In genomic region chr1:189311915-189312314, GRCh38 we compare ENCODE assay signal across 27 cellular contexts.
"Had no signal": no experiment of that assay in that cellular context is flagged by ENCODE, and none has a peak within 500 bp of the region (broad histone marks: within the 10 kb centered on the region; RNA-seq: fewer than 3 reads in every experiment).

No MANE protein-coding gene starts in this region.

- H3K27ac ChIP-seq: brain microvascular endothelial cell, epithelial cell of prostate, esophagus squamous epithelium, heart left ventricle, VCaP had no signal

- H3K27ac Mint-ChIP-seq: activated B cell treated with CpG ODN at 0.5 μM for 24 hours; activated CD8-positive, alpha-beta memory T cell treated with anti-CD3 and anti-CD28 coated beads, Interleukin-2, amount 10 ng/mL, durations not matched to agents 7 days and 5 days; activated CD8-positive, alpha-beta T cell treated with anti-CD3 and anti-CD28 coated beads, Interleukin-2, amount 10 ng/mL, durations not matched to agents 7 days and 5 days; activated naive CD4-positive, alpha-beta T cell treated with anti-CD3 and anti-CD28 coated beads, Interleukin-2, amount 10 ng/mL, durations not matched to agents 7 days and 5 days; activated naive CD4-positive, alpha-beta T cell treated with anti-CD3 and anti-CD28 coated beads, Interleukin-2, amount 50 U/mL, for 72 hours; activated naive CD8-positive, alpha-beta T cell treated with anti-CD3 and anti-CD28 coated beads, Interleukin-2, amount 10 ng/mL, durations not matched to agents 7 days and 5 days; activated T-cell treated with anti-CD3 and anti-CD28 coated beads, Interleukin-2, amount 50 U/mL, for 72 hours had no signal

- H3K27me3 Mint-ChIP-seq: activated B cell treated with CpG ODN at 0.5 μM for 24 hours; activated CD8-positive, alpha-beta memory T cell treated with anti-CD3 and anti-CD28 coated beads, Interleukin-2, amount 10 ng/mL, durations not matched to agents 7 days and 5 days; activated naive CD4-positive, alpha-beta T cell treated with anti-CD3 and anti-CD28 coated beads, Interleukin-2, amount 10 ng/mL, durations not matched to agents 7 days and 5 days; activated naive CD8-positive, alpha-beta T cell treated with anti-CD3 and anti-CD28 coated beads, Interleukin-2, amount 10 ng/mL, durations not matched to agents 7 days and 5 days; central memory CD8-positive, alpha-beta T cell had no signal

- H3K4me1 ChIP-seq: esophagus squamous epithelium, heart left ventricle had no signal

- H3K36me3 ChIP-seq: brain microvascular endothelial cell, esophagus squamous epithelium, heart left ventricle had no signal

- ATAC-seq: activated CD4-positive, CD25-positive, alpha-beta regulatory T cell treated with anti-CD3 and anti-CD28 coated beads, Interleukin-2, amount 50 U/mL, for 24 hours; activated CD8-positive, alpha-beta memory T cell treated with anti-CD3 and anti-CD28 coated beads, Interleukin-2, amount 10 ng/mL, durations not matched to agents 7 days and 5 days; activated CD8-positive, alpha-beta T cell treated with anti-CD3 and anti-CD28 coated beads, Interleukin-2, amount 10 ng/mL, durations not matched to agents 7 days and 5 days; activated naive CD4-positive, alpha-beta T cell treated with anti-CD3 and anti-CD28 coated beads, Interleukin-2, amount 50 U/mL, for 72 hours; activated T-cell treated with anti-CD3 and anti-CD28 coated beads, Interleukin-2, amount 50 U/mL, for 72 hours; heart left ventricle had no signal

- H3K36me3 Mint-ChIP-seq: activated CD8-positive, alpha-beta memory T cell treated with anti-CD3 and anti-CD28 coated beads, Interleukin-2, amount 10 ng/mL, durations not matched to agents 7 days and 5 days; activated naive CD4-positive, alpha-beta T cell treated with anti-CD3 and anti-CD28 coated beads, Interleukin-2, amount 10 ng/mL, durations not matched to agents 7 days and 5 days; activated naive CD4-positive, alpha-beta T cell treated with anti-CD3 and anti-CD28 coated beads, Interleukin-2, amount 50 U/mL, for 72 hours; activated naive CD8-positive, alpha-beta T cell treated with anti-CD3 and anti-CD28 coated beads, Interleukin-2, amount 10 ng/mL, durations not matched to agents 7 days and 5 days had no signal

- DNase-seq: activated B cell treated with CpG ODN at 0.5 μM for 24 hours; activated CD4-positive, alpha-beta T cell treated with anti-CD3 and anti-CD28 coated beads for 48 hours; activated CD4-positive, alpha-beta T cell treated with anti-CD3 and anti-CD28 coated beads, Interleukin-2, amount 50 U/mL, for 1 hour; activated CD4-positive, alpha-beta T cell treated with anti-CD3 and anti-CD28 coated beads, Interleukin-2, amount 50 U/mL, for 48 hours; activated CD8-positive, alpha-beta memory T cell treated with anti-CD3 and anti-CD28 coated beads, Interleukin-2, amount 10 ng/mL, durations not matched to agents 7 days and 5 days; activated CD8-positive, alpha-beta memory T cell treated with anti-CD3 and anti-CD28 coated beads, Interleukin-2, amount 50 U/mL, for 4 hours; activated CD8-positive, alpha-beta T cell treated with anti-CD3 and anti-CD28 coated beads, Interleukin-2, amount 10 ng/mL, durations not matched to agents 7 days and 5 days; activated gamma-delta T cell; activated naive CD4-positive, alpha-beta T cell; activated naive CD4-positive, alpha-beta T cell treated with anti-CD3 and anti-CD28 coated beads, Interleukin-2, amount 10 ng/mL, durations not matched to agents 7 days and 5 days; activated naive CD8-positive, alpha-beta T cell treated with anti-CD3 and anti-CD28 coated beads, Interleukin-2, amount 10 ng/mL, durations not matched to agents 7 days and 5 days; activated T-cell treated with anti-CD3 and anti-CD28 coated beads, Interleukin-2, amount 50 U/mL, for 1 hour; activated T-cell treated with anti-CD3 and anti-CD28 coated beads, Interleukin-2, amount 50 U/mL, for 72 hours; anterior cingulate cortex; brain microvascular endothelial cell; cortex of kidney; dermis blood vessel endothelial cell; effector memory CD4-positive, alpha-beta T cell; esophagus squamous epithelium; foreskin melanocyte; heart left ventricle; T-helper 2 cell had no signal

- H3K9me3 ChIP-seq: esophagus squamous epithelium had no signal

- H3K9me3 Mint-ChIP-seq: activated naive CD4-positive, alpha-beta T cell treated with anti-CD3 and anti-CD28 coated beads, Interleukin-2, amount 10 ng/mL, durations not matched to agents 7 days and 5 days had no signal

- H3K4me3 ChIP-seq: esophagus squamous epithelium, heart left ventricle had no signal

- H3K4me1 Mint-ChIP-seq: activated B cell treated with CpG ODN at 0.5 μM for 24 hours; activated CD8-positive, alpha-beta memory T cell treated with anti-CD3 and anti-CD28 coated beads, Interleukin-2, amount 10 ng/mL, durations not matched to agents 7 days and 5 days; activated naive CD4-positive, alpha-beta T cell treated with anti-CD3 and anti-CD28 coated beads, Interleukin-2, amount 10 ng/mL, durations not matched to agents 7 days and 5 days; activated naive CD8-positive, alpha-beta T cell treated with anti-CD3 and anti-CD28 coated beads, Interleukin-2, amount 10 ng/mL, durations not matched to agents 7 days and 5 days; central memory CD8-positive, alpha-beta T cell had no signal

- H3K4me3 Mint-ChIP-seq: activated B cell treated with CpG ODN at 0.5 μM for 24 hours; activated CD8-positive, alpha-beta memory T cell treated with anti-CD3 and anti-CD28 coated beads, Interleukin-2, amount 10 ng/mL, durations not matched to agents 7 days and 5 days; activated CD8-positive, alpha-beta T cell treated with anti-CD3 and anti-CD28 coated beads, Interleukin-2, amount 10 ng/mL, durations not matched to agents 7 days and 5 days; activated naive CD4-positive, alpha-beta T cell treated with anti-CD3 and anti-CD28 coated beads, Interleukin-2, amount 10 ng/mL, durations not matched to agents 7 days and 5 days; activated naive CD8-positive, alpha-beta T cell treated with anti-CD3 and anti-CD28 coated beads, Interleukin-2, amount 10 ng/mL, durations not matched to agents 7 days and 5 days; activated T-cell treated with anti-CD3 and anti-CD28 coated beads, Interleukin-2, amount 50 U/mL, for 72 hours; central memory CD8-positive, alpha-beta T cell had no signal

- H3K27me3 ChIP-seq: brain microvascular endothelial cell, esophagus squamous epithelium, heart left ventricle had no signal
